ENCODE assay signal across 10 cellular contexts in genomic region chr2:194319222-194319992, GRCh38.
DNase-seq lines count a peak whose midpoint lies in the region; ATAC-seq, FAIRE-seq and TF ChIP-seq lines count a peak whose summit lies in the region.
"Had no signal": no experiment of that assay in that cellular context is flagged by ENCODE, and none has a peak within 500 bp of the region (broad histone marks: within the 10 kb centered on the region; RNA-seq: fewer than 3 reads in every experiment).

No MANE protein-coding gene starts in this region.

- H3K4me3 Mint-ChIP-seq in stimulated activated effector memory CD8-positive, alpha-beta T cell treated with anti-CD3 and anti-CD28 coated beads, Interleukin-12 subunit alpha, Interleukin-12 subunit beta, amount 100 ng/mL, for 72 hours = no peak overlapping the region
- H3K4me3 Mint-ChIP-seq: brain had no signal

- ATAC-seq in HG02885 (IDR thresholded peaks at IDR 0.05; ENCODE audit: poor library complexity, unreplicated experiment) = peak; percentile 76
- peak; percentile 51 for ATAC-seq in stimulated activated effector memory CD8-positive, alpha-beta T cell treated with anti-CD3 and anti-CD28 coated beads, Interleukin-12 subunit alpha, Interleukin-12 subunit beta, amount 100 ng/mL, for 72 hours

- H2AFZ ChIP-seq in OCI-LY3 (ENCODE audit: low read depth, low read length) = no peak overlapping the region

- no peak overlapping the region for H3K27ac Mint-ChIP-seq in stimulated activated effector memory CD8-positive, alpha-beta T cell treated with anti-CD3 and anti-CD28 coated beads, Interleukin-12 subunit alpha, Interleukin-12 subunit beta, amount 100 ng/mL, for 72 hours
- H3K27ac Mint-ChIP-seq: brain had no signal

- no peaks in the 10 kb centered on the region for H3K36me3 ChIP-seq in OCI-LY3 (replicated peaks; ENCODE audit: low read depth, low read length)
- no peaks in the 10 kb centered on the region for H3K36me3 ChIP-seq in small intestine (ENCODE audit: control insufficient read depth in 2 of 2, insufficient read depth in 2 of 2, low read length in 2 of 2)

- DNase-seq in NCI-H82 (lab: John Stamatoyannopoulos, UW) (peak; percentile 48), NCI-H82 treated with DMSO at 0.1 percent for 48 hours (lab: John Stamatoyannopoulos, UW; ENCODE audit: unreplicated experiment) (no peak), small intestine (no peak), NCI-H1105 treated with DMSO at 0.1 percent for 48 hours (lab: John Stamatoyannopoulos, UW) (no peak)
- DNase-seq in stimulated activated effector memory CD8-positive, alpha-beta T cell treated with anti-CD3 and anti-CD28 coated beads, Interleukin-12 subunit alpha, Interleukin-12 subunit beta, amount 100 ng/mL, for 72 hours (ENCODE audit: low spot score in 2 of 2) = no peak
- DNase-seq in stimulated activated CD8-positive, alpha-beta memory T cell treated with anti-CD3 and anti-CD28 coated beads, Interleukin-4, amount 100 ng/mL, for 48 hours = no peak

- H3K27ac ChIP-seq in OCI-LY3 (ENCODE audit: low read length) (no peak overlapping the region), small intestine (ENCODE audit: low read depth in 1 of 2, low read length in 1 of 2) (no peak overlapping the region)
- H3K27ac ChIP-seq: A549 had no signal

- no peaks in the 10 kb centered on the region for H3K27me3 ChIP-seq in OCI-LY3 (ENCODE audit: low read depth, low read length)
- no peaks in the 10 kb centered on the region for H3K27me3 ChIP-seq in small intestine (ENCODE audit: control insufficient read depth in 2 of 2, insufficient read depth in 2 of 2, low read length in 2 of 2)

- H3K4me1 ChIP-seq in OCI-LY3 (ENCODE audit: low read length) (no peaks in the 10 kb centered on the region), small intestine (ENCODE audit: control insufficient read depth in 2 of 2, insufficient read depth in 1 of 2, low read depth in 1 of 2, low read length in 1 of 2) (no peaks in the 10 kb centered on the region)
- H3K4me1 ChIP-seq: A549 had no signal

- no peaks in the 10 kb centered on the region for H4K20me1 ChIP-seq in OCI-LY3 (ENCODE audit: insufficient read depth, low read length)

- H3K9me3 ChIP-seq in OCI-LY3 (ENCODE audit: insufficient read depth, low read length) (no peaks in the 10 kb centered on the region), small intestine (ENCODE audit: control insufficient read depth, low read depth) (peaks cover 1% of the 10 kb centered on the region)
- H3K9me3 ChIP-seq: A549 had no signal

- 81 to 86% (median 82%) methylated on average over 4 of the region's 4 CpGs for WGBS in small intestine, 3 donors

- H3K4me1 Mint-ChIP-seq in stimulated activated effector memory CD8-positive, alpha-beta T cell treated with anti-CD3 and anti-CD28 coated beads, Interleukin-12 subunit alpha, Interleukin-12 subunit beta, amount 100 ng/mL, for 72 hours = no peaks in the 10 kb centered on the region
- H3K4me1 Mint-ChIP-seq: brain had no signal

- no peaks in the 10 kb centered on the region for H3K9me3 Mint-ChIP-seq in stimulated activated effector memory CD8-positive, alpha-beta T cell treated with anti-CD3 and anti-CD28 coated beads, Interleukin-12 subunit alpha, Interleukin-12 subunit beta, amount 100 ng/mL, for 72 hours
- H3K9me3 Mint-ChIP-seq: brain had no signal

- no peak overlapping the region for H3K4me2 ChIP-seq in OCI-LY3 (ENCODE audit: low read length)
- H3K4me2 ChIP-seq: A549 had no signal

- peak; percentile 27 for TF ChIP-seq CTCF in OCI-LY3 (IDR thresholded peaks at IDR 0.05; ENCODE audit: low read depth, low read length)

- H3K4me3 ChIP-seq in OCI-LY3 (ENCODE audit: low read length) = no peak overlapping the region
- no peak overlapping the region for H3K4me3 ChIP-seq in small intestine (ENCODE audit: low read depth in 1 of 2, low read length in 2 of 2)
- H3K4me3 ChIP-seq: A549 had no signal

- no peaks in the 10 kb centered on the region for H3K36me3 Mint-ChIP-seq in stimulated activated effector memory CD8-positive, alpha-beta T cell treated with anti-CD3 and anti-CD28 coated beads, Interleukin-12 subunit alpha, Interleukin-12 subunit beta, amount 100 ng/mL, for 72 hours
- H3K36me3 Mint-ChIP-seq: brain had no signal

- H3K79me2 ChIP-seq in OCI-LY3 (ENCODE audit: low read length) = no peaks in the 10 kb centered on the region

- FAIRE-seq in small intestine (lab: Jason Lieb, UNC) = no peak
- FAIRE-seq: A549 had no signal

- no peak overlapping the region for H3K9ac ChIP-seq in OCI-LY3 (ENCODE audit: low read length)
